1 cellular context compared by ENCODE assay signal in genomic region chr10:97788552-97789442, GRCh38.
TF ChIP-seq lines count a peak whose summit lies in the region.

No MANE protein-coding gene starts in this region.

TF ChIP-seq in K562, 482 proteins besides CTCF, POLR2A, EP300 and RAD21 (continued from another document):
- TF ChIP-seq DEAF1 (CRISPR knock-in tag; IDR thresholded peaks at IDR 0.05): no peak
- no peak for TF ChIP-seq BRF1 (IDR thresholded peaks at IDR 0.05; ENCODE audit: borderline replicate concordance, extremely low read depth, insufficient read length)
- no peak for TF ChIP-seq ATF1 (CRISPR knock-in tag; IDR thresholded peaks at IDR 0.05)
- TF ChIP-seq ATF1 (tag; IDR thresholded peaks at IDR 0.05): no peak
- no peak for TF ChIP-seq ZNF444 (CRISPR knock-in tag; IDR thresholded peaks at IDR 0.05)
- 0 out of 2 replicates have a peak, but pooled peaks have one; percentile 33 for TF ChIP-seq ZBED1 (IDR thresholded peaks at IDR 0.05)
- no peak for TF ChIP-seq NR2C2 (CRISPR knock-in tag; IDR thresholded peaks at IDR 0.05)
- TF ChIP-seq NR2C2 (tag; IDR thresholded peaks at IDR 0.05): peak; percentile 11; the same call in 1 of the 2 replicates
- peak; percentile 80 for TF ChIP-seq CREM (IDR thresholded peaks at IDR 0.05; ENCODE audit: low read depth)
- TF ChIP-seq ZNF76 (CRISPR knock-in tag; IDR thresholded peaks at IDR 0.05; ENCODE audit: borderline replicate concordance): no peak
- TF ChIP-seq ZNF184 (CRISPR knock-in tag; IDR thresholded peaks at IDR 0.05): no peak
- TF ChIP-seq SMARCC2 (IDR thresholded peaks at IDR 0.05; ENCODE audit: low read depth): peak; percentile 79; the same call in 1 of the 2 replicates
- TF ChIP-seq ARID2 (IDR thresholded peaks at IDR 0.05): no peak
- peak in 1 of 2 experiments; percentile 41; a peak in 1 of 4 replicates for TF ChIP-seq UBTF (IDR thresholded peaks at IDR 0.05; ENCODE audit: borderline replicate concordance in 1 of 2, low read depth in 2 of 2, low read length in 2 of 2)
